ENCODE assay signal across 24 cellular contexts in genomic region chr19:30333291-30334065, GRCh38. TPM values are rescaled to one million over a fixed set of nuclear protein-coding genes. Genes with fewer than 3 reads are reported as not detected.
DNase-seq lines count a peak whose midpoint lies in the region; ATAC-seq and TF ChIP-seq lines count a peak whose summit lies in the region.
"Had no signal": no experiment of that assay in that cellular context is flagged by ENCODE, and none has a peak within 500 bp of the region (broad histone marks: within the 10 kb centered on the region; RNA-seq: fewer than 3 reads in every experiment).

No MANE protein-coding gene starts in this region.

- ATAC-seq in HG03571 (IDR thresholded peaks at IDR 0.05; ENCODE audit: unreplicated experiment): no peak
- ATAC-seq: A549, GM12878, HCT116 had no signal

- no peak overlapping the region for H3K4me3 ChIP-seq in HEK293 (ENCODE audit: low read depth, low read length)
- no peak overlapping the region for H3K4me3 ChIP-seq in endodermal cell (ENCODE audit: low read length)
- H3K4me3 ChIP-seq: A549; BLaER1 treated with 17β-estradiol and CSF1 and Interleukin-3, amounts not matched to agents 10 nM and 100 nM; GM12878; GM23248 had no signal

- H3K27ac ChIP-seq in HEK293 (ENCODE audit: extremely low read depth, low read depth, low read length) (no peak overlapping the region), endodermal cell (ENCODE audit: low read depth, low read length) (no peak overlapping the region)
- H3K27ac ChIP-seq: A549; BLaER1 treated with 17β-estradiol and CSF1 and Interleukin-3, amounts not matched to agents 10 nM and 100 nM; GM23248 had no signal

- H3K27me3 Mint-ChIP-seq in endodermal cell (ENCODE audit: insufficient read depth) (peaks cover 7% of the 10 kb centered on the region), osteocyte (ENCODE audit: unreplicated experiment) (no peaks in the 10 kb centered on the region)

- H3K36me3 Mint-ChIP-seq in endodermal cell (ENCODE audit: low read depth) (no peaks in the 10 kb centered on the region), osteocyte (ENCODE audit: unreplicated experiment) (no peaks in the 10 kb centered on the region)
- H3K36me3 Mint-ChIP-seq: CD14-positive monocyte; CD8-positive, alpha-beta memory T cell had no signal

- H3K9ac ChIP-seq in endodermal cell (ENCODE audit: extremely low read depth, low read length, poor library complexity, severe bottlenecking): no peak overlapping the region
- H3K9ac ChIP-seq: BLaER1 treated with 17β-estradiol and CSF1 and Interleukin-3, amounts not matched to agents 10 nM and 100 nM; GM23248 had no signal

- 92 to 98% methylated on average over 8 to 12 of the region's 12 CpGs for WGBS in endodermal cell (ENCODE audit: insufficient coverage in 1 of 2, insufficient read length in 1 of 2), 2 experiments

- H3K4me1 Mint-ChIP-seq in endodermal cell: no peaks in the 10 kb centered on the region
- H3K4me1 Mint-ChIP-seq in osteocyte (ENCODE audit: unreplicated experiment): no peaks in the 10 kb centered on the region
- H3K4me1 Mint-ChIP-seq: CD14-positive monocyte; CD8-positive, alpha-beta memory T cell; H9 had no signal

- H3K9me3 Mint-ChIP-seq in endodermal cell (no peaks in the 10 kb centered on the region), osteocyte (ENCODE audit: unreplicated experiment) (peaks cover 20% of the 10 kb centered on the region)
- H3K9me3 Mint-ChIP-seq: CD4-positive, alpha-beta T cell; H9 had no signal

- POLR2A ChIA-PET in HEK293 (lab: Yijun Ruan, JAX): no interaction called here

- H3K9me3 ChIP-seq in HEK293 (ENCODE audit: control insufficient read depth, insufficient read depth, low read depth, low read length) (no peaks in the 10 kb centered on the region), endodermal cell (ENCODE audit: control insufficient read depth, low read length) (no peaks in the 10 kb centered on the region)
- H3K9me3 ChIP-seq: A549; BE2C; BLaER1 treated with 17β-estradiol and CSF1 and Interleukin-3, amounts not matched to agents 10 nM and 100 nM had no signal

- no peaks in the 10 kb centered on the region for H3K27me3 ChIP-seq in endodermal cell (ENCODE audit: control insufficient read depth, insufficient read depth, low read length, poor library complexity, severe bottlenecking)
- H3K27me3 ChIP-seq: BE2C; BLaER1 treated with 17β-estradiol and CSF1 and Interleukin-3, amounts not matched to agents 10 nM and 100 nM had no signal

- DNase-seq in endodermal cell: peak; percentile 8
- DNase-seq in osteocyte (ENCODE audit: extremely low spot score, unreplicated experiment): peak; percentile 51
- DNase-seq in H4 (ENCODE audit: low spot score): no peak
- DNase-seq in kidney glomerular epithelial cell (lab: John Stamatoyannopoulos, UW): no peak
- DNase-seq: 8988T; ACHN; AML-193; BE2C; CD4-positive, alpha-beta T cell; CD8-positive, alpha-beta memory T cell; DMS 273 treated with DMSO at 0.1 percent for 48 hours; DMS79; EL; GDM1; GM23248; H9; HFFc6 had no signal

- H3K36me3 ChIP-seq in HEK293 (ENCODE audit: control insufficient read depth in 2 of 2, insufficient read depth in 1 of 2, low read length in 2 of 2) (no peaks in the 10 kb centered on the region), endodermal cell (ENCODE audit: control insufficient read depth, insufficient read depth, low read length) (no peaks in the 10 kb centered on the region)
- H3K36me3 ChIP-seq: BE2C; BLaER1 treated with 17β-estradiol and CSF1 and Interleukin-3, amounts not matched to agents 10 nM and 100 nM had no signal

- CTCF ChIA-PET in HEK293 (lab: Yijun Ruan, JAX): interaction anchor here (0.7 to 2.0 kb wide), 4 partner anchors 19 to 366 kb away, joined by 3 to 4 read pairs (median 3); no protein-coding TSS in a partner anchor

- H3K4me3 Mint-ChIP-seq in endodermal cell (no peak overlapping the region), osteocyte (ENCODE audit: unreplicated experiment) (no peak overlapping the region)
- H3K4me3 Mint-ChIP-seq: CD14-positive monocyte; CD4-positive, alpha-beta T cell; CD8-positive, alpha-beta memory T cell; H9; HFFc6 had no signal

- no peaks in the 10 kb centered on the region for H3K4me1 ChIP-seq in HEK293 (ENCODE audit: control insufficient read depth, insufficient read depth, low read length)
- H3K4me1 ChIP-seq in endodermal cell (ENCODE audit: control insufficient read depth, insufficient read depth, low read length): no peaks in the 10 kb centered on the region
- H3K4me1 ChIP-seq: A549; BE2C; BLaER1 treated with 17β-estradiol and CSF1 and Interleukin-3, amounts not matched to agents 10 nM and 100 nM had no signal

- H3K27ac Mint-ChIP-seq in endodermal cell: no peak overlapping the region
- no peak overlapping the region for H3K27ac Mint-ChIP-seq in osteocyte (ENCODE audit: unreplicated experiment)
- H3K27ac Mint-ChIP-seq: CD14-positive monocyte; CD4-positive, alpha-beta T cell; CD8-positive, alpha-beta memory T cell; H9; HFFc6 had no signal

- TF ChIP-seq CTCF in HEK293 (tag by site-specific recombination; IDR thresholded peaks at IDR 0.05) (no peak), endodermal cell (conservative IDR thresholded peaks at IDR 0.05) (no peak), osteocyte (IDR thresholded peaks at IDR 0.05) (no peak)

TF ChIP-seq in HEK293, 187 proteins besides CTCF, POLR2A, EP300 and RAD21:
- no peak for TF ChIP-seq ZNF560 (tag by site-specific recombination; IDR thresholded peaks at IDR 0.05; ENCODE audit: borderline replicate concordance)
- TF ChIP-seq ZNF211 (tag by site-specific recombination; IDR thresholded peaks at IDR 0.05; ENCODE audit: low read depth): no peak
- TF ChIP-seq ZNF416 (tag by site-specific recombination; IDR thresholded peaks at IDR 0.05): no peak
- TF ChIP-seq ZNF2 (tag by site-specific recombination; IDR thresholded peaks at IDR 0.05): no peak
- TF ChIP-seq ZSCAN5A (tag by site-specific recombination; IDR thresholded peaks at IDR 0.05): no peak
- TF ChIP-seq ZSCAN30 (tag by site-specific recombination; IDR thresholded peaks at IDR 0.05): peak; percentile 96

RNA-seq across cellular contexts. Expression of gene ZNF536, which starts 38.7 kb away (rescaled TPM):
- total RNA-seq in endodermal cell (not detected), osteocyte (not detected in 2 replicates)
- 5.0 TPM for polyA plus RNA-seq in endodermal cell (2013, experiment 1 of 2)
- 4.8 TPM for polyA plus RNA-seq in endodermal cell (2013, experiment 2 of 2)
- total RNA-seq in H4 (2014; rRNA removed; shearing (Covaris generic)): 0.02 and 0.41 TPM in 2 replicates
- total RNA-seq: CD4-positive, alpha-beta T cell; CD8-positive, alpha-beta memory T cell; GM12878; H9; HFFc6 had no signal
- polyA plus RNA-seq: A549; CD14-positive monocyte; CD8-positive, alpha-beta memory T cell; GM12878 had no signal

Comparison
In these comparisons a context has a peak if more than half of its experiments do, and no peak if none do; other contexts are left out.
1. DNase-seq: peak in endodermal cell (single experiment) and osteocyte (single experiment); none in H4 (single experiment) and kidney glomerular epithelial cell (single experiment).